ENCODE assay signal across 12 cellular contexts in genomic region chr7:5590596-5591546, GRCh38. TPM values are rescaled to one million over a fixed set of nuclear protein-coding genes. Genes with fewer than 3 reads are reported as not detected.
A peak's percentile ranks its signal among the peaks of the same experiment; 100 is the strongest.
DNase-seq lines count a peak whose midpoint lies in the region; ATAC-seq and TF ChIP-seq lines count a peak whose summit lies in the region.
"Had no signal": no experiment of that assay in that cellular context is flagged by ENCODE, and none has a peak within 500 bp of the region (broad histone marks: within the 10 kb centered on the region; RNA-seq: fewer than 3 reads in every experiment).

No MANE protein-coding gene starts in this region.

- no peaks in the 10 kb centered on the region for H3K9me3 Mint-ChIP-seq in CD4-positive, alpha-beta memory T cell
- peaks cover 0 to 9% (median 2%) of the 10 kb centered on the region in 7 donors for H3K9me3 Mint-ChIP-seq in CD14-positive monocyte
- H3K9me3 Mint-ChIP-seq: activated T-cell treated with anti-CD3 and anti-CD28 coated beads, Interleukin-2, amount 50 U/mL, for 4 hours had no signal

- peaks cover 28% of the 10 kb centered on the region for H3K4me1 ChIP-seq in CD4-positive, alpha-beta memory T cell (ENCODE audit: insufficient read depth, low read length)
- H3K4me1 ChIP-seq in PC-3 (ENCODE audit: insufficient read depth, low read length) (peaks cover 25% of the 10 kb centered on the region), neuronal stem cell (ENCODE audit: control insufficient read depth in 2 of 2, insufficient read depth in 1 of 2, low read depth in 1 of 2, low read length in 2 of 2) (peaks cover 11 to 19% of the 10 kb centered on the region in 2 donors)

- no peak overlapping the region for H3K27ac ChIP-seq in CD4-positive, alpha-beta memory T cell (ENCODE audit: low read depth, low read length)
- H3K27ac ChIP-seq in PC-3 (ENCODE audit: low read length) (no peak overlapping the region), cingulate gyrus (ENCODE audit: low read depth, low read length) (peak overlapping the region; percentile 47), neuronal stem cell (replicated peaks; ENCODE audit: low read length) (no peak overlapping the region)
- H3K27ac ChIP-seq: colonic mucosa, VCaP had no signal

- H2AFZ ChIP-seq in PC-3 (ENCODE audit: low read length) (no peak overlapping the region), neuronal stem cell (ENCODE audit: low read length) (no peak overlapping the region)

- H3K36me3 Mint-ChIP-seq in CD4-positive, alpha-beta memory T cell: no peaks in the 10 kb centered on the region
- H3K36me3 Mint-ChIP-seq in CD14-positive monocyte: no peaks in the 10 kb centered on the region

- peak overlapping the region; percentile 63 for H2BK120ac ChIP-seq in neuronal stem cell (ENCODE audit: low read depth, low read length)

- POLR2A ChIA-PET in CD4-positive, alpha-beta memory T cell (lab: Charles Lee; ENCODE audit: partially characterized antibody): no interaction called here
- POLR2A ChIA-PET in PC-3 (lab: Charles Lee; ENCODE audit: unreplicated experiment): no interaction called here

- peaks cover 14% of the 10 kb centered on the region for H3K27me3 ChIP-seq in CD4-positive, alpha-beta memory T cell (ENCODE audit: insufficient read depth, low read length)
- H3K27me3 ChIP-seq in PC-3 (ENCODE audit: low read length) (no peaks in the 10 kb centered on the region), neuronal stem cell (ENCODE audit: control insufficient read depth in 3 of 3, insufficient read depth in 3 of 3, low read depth in 1 of 3, low read length in 3 of 3) (peaks cover 2 to 26% (median 6%) of the 10 kb centered on the region in 3 experiments)
- H3K27me3 ChIP-seq: right atrium auricular region had no signal

- DNase-seq in CD4-positive, alpha-beta memory T cell: no peak
- no peak for DNase-seq in PC-3
- DNase-seq in neuronal stem cell (ENCODE audit: low spot score): no peak
- no peak for DNase-seq in CD14-positive monocyte (ENCODE audit: low spot score)
- no peak for DNase-seq in stimulated activated naive CD4-positive, alpha-beta T cell (lab: John Stamatoyannopoulos, UW)
- no peak for DNase-seq in T-helper 1 cell
- DNase-seq: activated T-cell treated with anti-CD3 and anti-CD28 coated beads, Interleukin-2, amount 50 U/mL, for 4 hours; colonic mucosa had no signal

- H3K4me3 Mint-ChIP-seq in CD4-positive, alpha-beta memory T cell: peak overlapping the region in 3 of 8 donors; percentile 43 to 56 (median 46)
- peak overlapping the region in 1 of 2 donors; percentile 51 for H3K4me3 Mint-ChIP-seq in CD14-positive monocyte

- CTCF ChIA-PET in CD4-positive, alpha-beta memory T cell (lab: Charles Lee; ENCODE audit: partially characterized antibody): no interaction called here
- CTCF ChIA-PET in PC-3 (lab: Charles Lee): interaction anchor here (1.1 kb wide), 1 partner anchor 75 kb away, joined by 5 read pairs; no protein-coding TSS in a partner anchor

- no peak for ATAC-seq in PC-3
- no peak for ATAC-seq in HG03175 (IDR thresholded peaks at IDR 0.05; ENCODE audit: unreplicated experiment)
- ATAC-seq: activated T-cell treated with anti-CD3 and anti-CD28 coated beads, Interleukin-2, amount 50 U/mL, for 4 hours had no signal

- H3K4me2 ChIP-seq in PC-3 (ENCODE audit: low read length) (peak overlapping the region; percentile 100), neuronal stem cell (ENCODE audit: insufficient read depth, low read length, poor library complexity, severe bottlenecking) (no peak overlapping the region)

- peaks cover 32% of the 10 kb centered on the region for H3K79me2 ChIP-seq in PC-3 (ENCODE audit: low read length)

- H3K4me3 ChIP-seq in CD4-positive, alpha-beta memory T cell (ENCODE audit: low read length in 2 of 2): no peak overlapping the region
- peak overlapping the region; percentile 7; the same call in 1 of the 2 replicates for H3K4me3 ChIP-seq in PC-3 (ENCODE audit: low read length)
- H3K4me3 ChIP-seq in neuronal stem cell (ENCODE audit: low read length in 2 of 2): no peak overlapping the region
- H3K4me3 ChIP-seq: colonic mucosa, right atrium auricular region had no signal

- H3K9me2 ChIP-seq in PC-3 (replicated peaks; ENCODE audit: low read length): no peaks in the 10 kb centered on the region

- H2BK12ac ChIP-seq in neuronal stem cell (ENCODE audit: low read length): no peak overlapping the region

- H3K4me1 Mint-ChIP-seq in CD4-positive, alpha-beta memory T cell: peaks cover 6 to 19% (median 9%) of the 10 kb centered on the region in 4 donors
- peaks cover 28% of the 10 kb centered on the region for H3K4me1 Mint-ChIP-seq in CD14-positive monocyte

- H3K23ac ChIP-seq in neuronal stem cell (ENCODE audit: low read depth, low read length, poor library complexity): peak overlapping the region; percentile 75

- intact Hi-C loops in CD4-positive, alpha-beta memory T cell (cut with micrococcal nuclease): no loop called here
- intact Hi-C loops in PC-3 (cut with micrococcal nuclease) (no loop called here), CD14-positive monocyte (cut with micrococcal nuclease) (no loop called here)

- no peak for TF ChIP-seq CTCF in PC-3 (conservative IDR thresholded peaks at IDR 0.05; ENCODE audit: low read depth, low read length)
- no peak for TF ChIP-seq CTCF in CD14-positive monocyte (IDR thresholded peaks at IDR 0.05)

- H3K14ac ChIP-seq in neuronal stem cell (ENCODE audit: low read length): no peak overlapping the region

- peak overlapping the region; percentile 52 for H3K18ac ChIP-seq in neuronal stem cell (ENCODE audit: low read length)

- no peaks in the 10 kb centered on the region for H3K9me3 ChIP-seq in CD4-positive, alpha-beta memory T cell (ENCODE audit: control insufficient read depth in 1 of 2, low read length in 2 of 2)
- H3K9me3 ChIP-seq in PC-3 (ENCODE audit: low read length) (no peaks in the 10 kb centered on the region), neuronal stem cell (replicated peaks in 1 of 2; ENCODE audit: control insufficient read depth in 2 of 2, insufficient read depth in 1 of 2, low read depth in 1 of 2, low read length in 2 of 2) (peaks cover 0 to 2% of the 10 kb centered on the region in 2 donors)
- H3K9me3 ChIP-seq: colonic mucosa, right atrium auricular region had no signal

- H4K8ac ChIP-seq in neuronal stem cell (ENCODE audit: low read depth, low read length): no peak overlapping the region

- H4K91ac ChIP-seq in neuronal stem cell (ENCODE audit: low read depth, low read length, poor library complexity): no peak overlapping the region

- peaks cover 9 to 11% of the 10 kb centered on the region in 2 donors for H3K27me3 Mint-ChIP-seq in CD4-positive, alpha-beta memory T cell
- H3K27me3 Mint-ChIP-seq in CD14-positive monocyte (ENCODE audit: low read depth in 3 of 3): peaks cover 43 to 68% (median 45%) of the 10 kb centered on the region in 3 donors

- H3K9ac ChIP-seq in PC-3 (ENCODE audit: low read length) (no peak overlapping the region), neuronal stem cell (ENCODE audit: low read depth, low read length, poor library complexity) (no peak overlapping the region)

- H2BK5ac ChIP-seq in neuronal stem cell (ENCODE audit: low read length): peak overlapping the region; percentile 78

- H3K4ac ChIP-seq in neuronal stem cell (ENCODE audit: low read length): no peak overlapping the region

- H3K27ac Mint-ChIP-seq in CD4-positive, alpha-beta memory T cell: peak overlapping the region in 4 of 7 donors; percentile 46 to 63 (median 52)
- H3K27ac Mint-ChIP-seq in CD14-positive monocyte: no peak overlapping the region

- peaks cover 19% of the 10 kb centered on the region for H3K79me1 ChIP-seq in neuronal stem cell (ENCODE audit: low read depth, low read length)

- peak overlapping the region; percentile 93 for H2AK5ac ChIP-seq in neuronal stem cell (ENCODE audit: low read depth, low read length)

- no TSS peak for BruUV-seq in PC-3 (replicated peaks; lab: Mats Ljungman, UMichigan)

- no peaks in the 10 kb centered on the region for H3K36me3 ChIP-seq in CD4-positive, alpha-beta memory T cell (ENCODE audit: insufficient read depth, low read length)
- H3K36me3 ChIP-seq in PC-3 (ENCODE audit: low read depth, low read length) (no peaks in the 10 kb centered on the region), neuronal stem cell (replicated peaks in 1 of 2; ENCODE audit: control insufficient read depth in 2 of 2, insufficient read depth in 2 of 2, low read length in 2 of 2) (no peaks in the 10 kb centered on the region)
- H3K36me3 ChIP-seq: colonic mucosa, right atrium auricular region had no signal

- peaks cover 11% of the 10 kb centered on the region for H3F3A ChIP-seq in PC-3 (ENCODE audit: low read length, unreplicated experiment)

- WGBS in neuronal stem cell (ENCODE audit: extremely low coverage in 2 of 2, insufficient read length in 2 of 2, insufficient replicate concordance in 1 of 2), 2 donors: no CpG with 5 or more reads among the region's 18 CpGs

- peaks cover 18% of the 10 kb centered on the region for H4K20me1 ChIP-seq in PC-3 (ENCODE audit: low read length)

- peak overlapping the region; percentile 3 for H2BK15ac ChIP-seq in neuronal stem cell (ENCODE audit: low read length)

RNA-seq across cellular contexts. Expression of gene FSCN1, which starts 1.7 kb away (rescaled TPM):
- 1 to 10 TPM; 1.0 to 1.3 TPM for total RNA-seq in CD4-positive, alpha-beta memory T cell
- under 1 TPM; 0.14 to 0.53 TPM for polyA plus RNA-seq in CD4-positive, alpha-beta memory T cell
- total RNA-seq in PC-3 (2014; rRNA removed): 318 and 403 TPM in 2 replicates
- 203 TPM for polyA plus RNA-seq in neuronal stem cell (2013, experiment 1 of 2)
- polyA plus RNA-seq in neuronal stem cell (2013, experiment 2 of 2): 202 TPM
- 1 to 10 TPM; 2.0 to 2.5 TPM for polyA plus RNA-seq in CD14-positive monocyte

Comparison
In these comparisons a context has a peak if more than half of its experiments do, and no peak if none do; other contexts are left out.
1. H3K27ac Mint-ChIP-seq: peak in CD4-positive, alpha-beta memory T cell (4 of 7); none in CD14-positive monocyte (0 of 7).
2. RNA of gene FSCN1, which starts 1.7 kb away (total RNA-seq): 318 to 403 TPM in PC-3; 1.0 to 1.3 TPM in CD4-positive, alpha-beta memory T cell; every median in the first group is over 100 times any median in the second.